In the genomic region with DNA sequence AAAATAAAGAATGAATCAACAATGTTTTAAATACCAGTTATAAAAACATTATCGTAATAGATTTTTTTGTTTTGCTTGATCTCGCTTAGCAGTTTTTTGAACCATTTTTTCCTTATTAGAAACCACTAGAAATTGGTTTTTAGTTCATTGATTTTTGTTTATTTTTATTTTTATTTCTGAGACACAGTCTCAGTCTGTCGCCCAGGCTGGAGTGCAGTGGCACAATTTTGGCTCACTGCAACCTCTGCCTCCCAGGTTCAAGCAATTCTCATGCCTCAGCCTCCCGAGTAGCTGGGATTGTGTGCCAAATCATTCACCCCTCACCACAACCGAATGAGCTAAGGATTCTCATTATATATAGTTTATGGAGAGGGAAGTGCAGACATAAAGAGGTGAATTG, we compare ENCODE assay signal across 1 cellular context. TPM values are rescaled to one million over a fixed set of nuclear protein-coding genes. Genes with fewer than 3 reads are reported as not detected.
"Had no signal": no experiment of that assay in that cellular context is flagged by ENCODE, and none has a peak within 500 bp of the region (broad histone marks: within the 10 kb centered on the region; RNA-seq: fewer than 3 reads in every experiment).

A gene (plus strand): TSS at position 301 of the 400 bp plus-strand sequence.

RNA-seq across cellular contexts. Expression of the gene that starts here (rescaled TPM):
- total RNA-seq: M059J had no signal
